In genomic region chr19:6652214-6653094, GRCh38 we compare ENCODE assay signal across 1 cellular context.
A peak's percentile ranks its signal among the peaks of the same experiment; 100 is the strongest.
TF ChIP-seq lines count a peak whose summit lies in the region.

No MANE protein-coding gene starts in this region.

TF ChIP-seq in K562, 482 proteins besides CTCF, POLR2A, EP300 and RAD21 (continued from another document):
- TF ChIP-seq ZNF77 (CRISPR knock-in tag; IDR thresholded peaks at IDR 0.05), result no peak
- no peak for TF ChIP-seq KAT8 (IDR thresholded peaks at IDR 0.05; ENCODE audit: low read depth)
- 0 out of 2 replicates have a peak, but pooled peaks have one; percentile 17 for TF ChIP-seq CXXC5 (CRISPR knock-in tag; IDR thresholded peaks at IDR 0.05)
